In the genomic region with DNA sequence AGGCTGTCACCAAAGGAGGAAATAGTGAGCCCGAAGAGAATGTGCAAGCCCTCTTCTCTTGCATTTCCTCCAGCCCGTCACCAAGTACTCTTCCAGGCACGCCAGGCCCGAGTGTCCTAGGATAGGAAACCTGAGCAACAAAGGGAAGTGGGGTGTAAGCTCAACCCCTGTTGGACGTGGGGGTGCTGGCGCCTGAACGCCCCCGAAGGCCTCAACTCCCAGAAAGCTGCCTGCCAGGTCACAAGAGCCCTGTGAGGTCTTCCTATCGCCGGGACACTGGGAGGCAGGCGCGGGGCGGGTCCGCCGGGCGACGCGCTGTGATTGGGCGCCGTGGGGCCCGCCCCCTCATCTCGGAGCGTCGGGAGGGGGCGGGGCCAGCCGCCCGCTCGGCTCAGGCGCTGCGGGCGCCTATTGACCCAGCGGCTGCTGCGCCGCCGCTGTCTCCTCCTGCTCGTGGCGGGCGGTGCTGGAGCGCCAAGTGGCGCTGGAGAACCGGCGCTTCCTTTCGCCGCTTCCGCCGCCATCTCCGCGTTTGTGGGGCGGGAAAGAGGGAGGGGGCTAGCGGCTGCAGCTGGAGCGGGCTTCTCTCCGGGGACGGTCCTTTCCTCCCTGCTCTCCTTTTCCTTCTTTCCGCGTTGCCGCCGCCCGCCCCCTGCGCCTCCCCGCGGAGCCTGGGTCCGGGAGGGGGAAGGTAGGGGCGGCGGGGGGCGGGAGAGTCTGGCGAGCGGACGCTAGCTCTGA, we compare ENCODE assay signal across 1 cellular context.
A peak's percentile ranks its signal among the peaks of the same experiment; 100 is the strongest.
TF ChIP-seq lines count a peak whose summit lies in the region.

No MANE protein-coding gene starts in this region.

TF ChIP-seq in HEK293, 187 proteins besides CTCF, POLR2A, EP300 and RAD21 (continued from another document and continues in another):
- TF ChIP-seq ZBTB10 (tag by site-specific recombination; IDR thresholded peaks at IDR 0.05) (peak; percentile 59), ZNF37A (tag by site-specific recombination; IDR thresholded peaks at IDR 0.05) (no peak), ZNF146 (tag by site-specific recombination; IDR thresholded peaks at IDR 0.05) (0 out of 2 replicates have a peak, but pooled peaks have one; percentile 9), ZBTB11 (tag by site-specific recombination; conservative IDR thresholded peaks at IDR 0.05; ENCODE audit: low read depth) (peak; percentile 41), ZNF366 (tag by site-specific recombination; conservative IDR thresholded peaks at IDR 0.05) (peak; percentile 74), ZSCAN16 (tag by site-specific recombination; IDR thresholded peaks at IDR 0.05) (no peak), ZNF558 (tag by site-specific recombination; IDR thresholded peaks at IDR 0.05) (peak; percentile 5; the same call in 1 of the 2 replicates), ZNF23 (tag by site-specific recombination; IDR thresholded peaks at IDR 0.05; ENCODE audit: borderline replicate concordance) (no peak), ZNF354C (tag by site-specific recombination; IDR thresholded peaks at IDR 0.05; ENCODE audit: borderline replicate concordance, low read depth) (no peak), HOXC10 (CRISPR knock-in tag; IDR thresholded peaks at IDR 0.05) (no peak), ZNF426 (tag by site-specific recombination; IDR thresholded peaks at IDR 0.05) (no peak), ZFP3 (tag by site-specific recombination; IDR thresholded peaks at IDR 0.05; ENCODE audit: low read depth) (no peak), HOXD13 (CRISPR knock-in tag; IDR thresholded peaks at IDR 0.05; ENCODE audit: borderline replicate concordance) (no peak), ZNF433 (tag by site-specific recombination; IDR thresholded peaks at IDR 0.05; ENCODE audit: low read depth) (no peak), ZNF2 (tag by site-specific recombination; IDR thresholded peaks at IDR 0.05) (no peak; the same call in 1 of the 2 replicates), ZNF626 (tag by site-specific recombination; IDR thresholded peaks at IDR 0.05) (no peak), ZNF548 (tag by site-specific recombination; IDR thresholded peaks at IDR 0.05) (no peak), ZBTB17 (tag by site-specific recombination; IDR thresholded peaks at IDR 0.05) (0 out of 2 replicates have a peak, but pooled peaks have one; percentile 49), ZNF292 (tag by site-specific recombination; IDR thresholded peaks at IDR 0.05; ENCODE audit: borderline replicate concordance, low read depth) (no peak), ZNF704 (tag by site-specific recombination; IDR thresholded peaks at IDR 0.05) (no peak), ZFP37 (tag by site-specific recombination; IDR thresholded peaks at IDR 0.05) (no peak), GLIS1 (tag by site-specific recombination; IDR thresholded peaks at IDR 0.05) (peak; percentile 87), HOXA7 (CRISPR knock-in tag; IDR thresholded peaks at IDR 0.05; ENCODE audit: borderline replicate concordance) (no peak), HIC1 (tag by site-specific recombination; IDR thresholded peaks at IDR 0.05) (no peak), ZNF530 (tag by site-specific recombination; IDR thresholded peaks at IDR 0.05; ENCODE audit: low read depth) (no peak), ATF2 (tag by site-specific recombination; IDR thresholded peaks at IDR 0.05; ENCODE audit: low read depth) (no peak), ZNF830 (tag by site-specific recombination; IDR thresholded peaks at IDR 0.05; ENCODE audit: low read depth) (no peak), ZNF776 (tag by site-specific recombination; IDR thresholded peaks at IDR 0.05; ENCODE audit: borderline replicate concordance) (no peak), EGR2 (tag by site-specific recombination; IDR thresholded peaks at IDR 0.05; ENCODE audit: low read depth) (no peak), TRIM28 (IDR thresholded peaks at IDR 0.05; ENCODE audit: borderline replicate concordance, low read length) (peak; percentile 73), ZNF174 (tag by site-specific recombination; IDR thresholded peaks at IDR 0.05) (no peak), OSR2 (tag by site-specific recombination; IDR thresholded peaks at IDR 0.05) (no peak), KLF8 (tag by site-specific recombination; IDR thresholded peaks at IDR 0.05) (no peak; the same call in 1 of the 2 replicates), ZNF121 (tag by site-specific recombination; IDR thresholded peaks at IDR 0.05) (no peak), SALL2 (tag by site-specific recombination; IDR thresholded peaks at IDR 0.05; ENCODE audit: borderline replicate concordance) (no peak), ZNF629 (tag by site-specific recombination; IDR thresholded peaks at IDR 0.05) (peak; percentile 27; the same call in 1 of the 2 replicates), ZNF610 (tag by site-specific recombination; IDR thresholded peaks at IDR 0.05; ENCODE audit: borderline replicate concordance) (no peak), ZNF394 (tag by site-specific recombination; IDR thresholded peaks at IDR 0.05; ENCODE audit: borderline replicate concordance) (0 out of 2 replicates have a peak, but pooled peaks have one; percentile 1), GFI1B (tag by site-specific recombination; IDR thresholded peaks at IDR 0.05) (no peak), ZNF133 (tag by site-specific recombination; IDR thresholded peaks at IDR 0.05) (no peak), ZBTB8A (tag by site-specific recombination; IDR thresholded peaks at IDR 0.05) (peak; percentile 98), ZBTB1 (tag by site-specific recombination; IDR thresholded peaks at IDR 0.05) (0 out of 2 replicates have a peak, but pooled peaks have one; percentile 31), ZNF596 (tag by site-specific recombination; IDR thresholded peaks at IDR 0.05) (no peak), SP7 (tag by site-specific recombination; IDR thresholded peaks at IDR 0.05) (peak; percentile 45), ZNF658 (tag by site-specific recombination; IDR thresholded peaks at IDR 0.05) (no peak), KLF7 (tag by site-specific recombination; IDR thresholded peaks at IDR 0.05; ENCODE audit: borderline replicate concordance) (no peak)
- TF ChIP-seq, protein P1, sequence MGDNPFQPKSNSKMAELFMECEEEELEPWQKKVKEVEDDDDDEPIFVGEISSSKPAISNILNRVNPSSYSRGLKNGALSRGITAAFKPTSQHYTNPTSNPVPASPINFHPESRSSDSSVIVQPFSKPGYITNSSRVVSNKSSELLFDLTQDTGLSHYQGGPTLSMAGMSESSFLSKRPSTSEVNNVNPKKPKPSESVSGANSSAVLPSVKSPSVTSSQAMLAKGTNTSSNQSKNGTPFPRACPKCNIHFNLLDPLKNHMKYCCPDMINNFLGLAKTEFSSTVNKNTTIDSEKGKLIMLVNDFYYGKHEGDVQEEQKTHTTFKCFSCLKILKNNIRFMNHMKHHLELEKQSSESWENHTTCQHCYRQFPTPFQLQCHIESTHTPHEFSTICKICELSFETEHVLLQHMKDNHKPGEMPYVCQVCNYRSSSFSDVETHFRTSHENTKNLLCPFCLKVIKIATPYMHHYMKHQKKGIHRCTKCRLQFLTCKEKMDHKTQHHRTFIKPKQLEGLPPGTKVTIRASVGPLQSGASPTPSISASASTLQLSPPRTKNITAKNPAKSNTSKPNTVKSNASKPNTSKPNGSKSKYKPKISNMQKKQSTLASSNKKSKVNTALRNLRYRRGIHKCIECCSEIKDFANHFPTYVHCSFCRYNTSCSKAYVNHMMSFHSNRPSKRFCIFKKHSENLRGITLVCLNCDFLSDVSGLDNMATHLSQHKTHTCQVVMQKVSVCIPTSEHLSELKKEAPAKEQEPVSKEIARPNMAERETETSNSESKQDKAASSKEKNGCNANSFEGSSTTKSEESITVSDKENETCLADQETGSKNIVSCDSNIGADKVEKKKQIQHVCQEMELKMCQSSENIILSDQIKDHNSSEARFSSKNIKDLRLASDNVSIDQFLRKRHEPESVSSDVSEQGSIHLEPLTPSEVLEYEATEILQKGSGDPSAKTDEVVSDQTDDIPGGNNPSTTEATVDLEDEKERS (tag by site-specific recombination; IDR thresholded peaks at IDR 0.05), result no peak
- TF ChIP-seq, protein P2, sequence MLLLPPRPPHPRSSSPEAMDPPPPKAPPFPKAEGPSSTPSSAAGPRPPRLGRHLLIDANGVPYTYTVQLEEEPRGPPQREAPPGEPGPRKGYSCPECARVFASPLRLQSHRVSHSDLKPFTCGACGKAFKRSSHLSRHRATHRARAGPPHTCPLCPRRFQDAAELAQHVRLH (tag by site-specific recombination; IDR thresholded peaks at IDR 0.05), result no peak; the same call in 1 of the 2 replicates
- TF ChIP-seq, protein P3, sequence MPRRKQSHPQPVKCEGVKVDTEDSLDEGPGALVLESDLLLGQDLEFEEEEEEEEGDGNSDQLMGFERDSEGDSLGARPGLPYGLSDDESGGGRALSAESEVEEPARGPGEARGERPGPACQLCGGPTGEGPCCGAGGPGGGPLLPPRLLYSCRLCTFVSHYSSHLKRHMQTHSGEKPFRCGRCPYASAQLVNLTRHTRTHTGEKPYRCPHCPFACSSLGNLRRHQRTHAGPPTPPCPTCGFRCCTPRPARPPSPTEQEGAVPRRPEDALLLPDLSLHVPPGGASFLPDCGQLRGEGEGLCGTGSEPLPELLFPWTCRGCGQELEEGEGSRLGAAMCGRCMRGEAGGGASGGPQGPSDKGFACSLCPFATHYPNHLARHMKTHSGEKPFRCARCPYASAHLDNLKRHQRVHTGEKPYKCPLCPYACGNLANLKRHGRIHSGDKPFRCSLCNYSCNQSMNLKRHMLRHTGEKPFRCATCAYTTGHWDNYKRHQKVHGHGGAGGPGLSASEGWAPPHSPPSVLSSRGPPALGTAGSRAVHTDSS (tag by site-specific recombination; IDR thresholded peaks at IDR 0.05), result no peak
